ENCODE assay signal across 8 cellular contexts in the genomic region with DNA sequence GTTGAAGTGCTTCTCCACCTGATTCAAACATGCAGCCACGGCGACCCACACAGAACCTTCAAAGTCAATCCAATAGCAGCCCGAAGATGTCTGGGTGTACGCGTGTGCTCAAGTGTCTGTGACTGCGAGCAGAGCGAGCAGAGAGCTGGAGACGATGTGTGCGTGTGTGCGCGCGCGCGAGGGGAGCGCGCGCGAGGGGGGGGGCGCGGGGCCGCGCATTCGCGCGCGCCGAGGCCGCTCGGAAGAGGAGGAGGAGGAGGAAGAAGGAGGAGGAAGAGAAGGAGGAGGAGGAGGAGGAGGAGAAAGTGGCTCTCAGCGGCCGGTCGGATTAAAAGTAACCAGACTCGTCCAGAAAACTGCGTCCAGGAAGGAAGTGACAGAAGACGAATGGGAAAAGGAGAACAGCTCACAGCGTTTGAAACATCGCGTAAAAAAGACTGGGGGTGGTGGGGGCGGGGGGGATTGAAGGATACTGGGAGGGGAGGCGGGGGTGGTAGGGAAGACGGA. TPM values are rescaled to one million over a fixed set of nuclear protein-coding genes. Genes with fewer than 3 reads are reported as not detected.
DNase-seq lines count a peak whose midpoint lies in the region; ATAC-seq, FAIRE-seq and TF ChIP-seq lines count a peak whose summit lies in the region.

A gene (minus strand): TSS at position 126 of the 507 bp plus-strand sequence. CDS start 59,396 bp downstream, outside the sequence.

- 0 to 1% methylated on average over 24 to 41 of the region's 41 CpGs for WGBS in pancreas, 2 donors

- H3K9me3 ChIP-seq in ascending aorta (no peaks in the 10 kb centered on the region), left ventricle myocardium inferior (replicated peaks) (no peaks in the 10 kb centered on the region), pancreas (no peaks in the 10 kb centered on the region)

- TF ChIP-seq POLR2A in GM18505 (IDR thresholded peaks at IDR 0.05; ENCODE audit: borderline replicate concordance, extremely low read depth, insufficient read depth, insufficient read length) = peak; percentile 93

- H3K4me3 ChIP-seq in ascending aorta (peak within 1 kb of the TSS; percentile 75 to 83), left ventricle myocardium inferior (peak within 1 kb of the TSS; percentile 79), pancreas (peak within 1 kb of the TSS; percentile 3 to 54 (median 40))

- intact Hi-C loops in ascending aorta (cut with DNase I) (loop anchor here (2.0 to 10.0 kb wide), 9 partner anchors 46 to 1522 kb away; a partner anchor contains a TSS), left ventricle myocardium inferior (cut with micrococcal nuclease) (loop anchor here (5.0 kb wide), 1 partner anchor 56 kb away; no protein-coding TSS in a partner anchor), pancreas (cut with DNase I) (no loop called here)

- H3K27me3 ChIP-seq in ascending aorta (no peaks in the 10 kb centered on the region), left ventricle myocardium inferior (ENCODE audit: low read depth) (no peaks in the 10 kb centered on the region), pancreas (peaks cover 0 to 5% (median 0%) of the 10 kb centered on the region in 4 donors)

- H3K27ac ChIP-seq in ascending aorta (peak within 1 kb of the TSS; percentile 90 to 95), left ventricle myocardium inferior (replicated peaks) (peak within 1 kb of the TSS; percentile 94), pancreas (peak within 1 kb of the TSS in 2 of 4 donors; percentile 65 to 70)

- H3K4me1 ChIP-seq in ascending aorta (no peaks in the 10 kb centered on the region), left ventricle myocardium inferior (peaks cover 66% of the 10 kb centered on the region), pancreas (no peaks in the 10 kb centered on the region)

- ATAC-seq in GM18505 (IDR thresholded peaks at IDR 0.05; ENCODE audit: unreplicated experiment) (peak; percentile 41), HG03159 (IDR thresholded peaks at IDR 0.05; ENCODE audit: unreplicated experiment) (peak; percentile 33), pancreas (peak; percentile 79 to 85 (median 80))

- peak; percentile 87 for DNase-seq in AG08395 (ENCODE audit: low spot score)
- peak; percentile 82 to 86 for DNase-seq in NOMO-1 (lab: John Stamatoyannopoulos, UW; ENCODE audit: unreplicated experiment in 2 of 2)
- peak; percentile 43 to 88 for DNase-seq in ascending aorta (ENCODE audit: low spot score in 2 of 2)
- peak; percentile 74 for DNase-seq in left ventricle myocardium inferior
- peak; percentile 20 to 73 (median 36) for DNase-seq in pancreas
- no peak for DNase-seq in DMS153 (lab: John Stamatoyannopoulos, UW)

- FAIRE-seq in pancreas (lab: Jason Lieb, UNC) = no peak

- no peak for TF ChIP-seq CTCF in ascending aorta (IDR thresholded peaks at IDR 0.05)
- TF ChIP-seq CTCF in left ventricle myocardium inferior (IDR thresholded peaks at IDR 0.05; ENCODE audit: borderline replicate concordance) = no peak
- no peak for TF ChIP-seq CTCF in pancreas (IDR thresholded peaks at IDR 0.05)

- H3K36me3 ChIP-seq in ascending aorta (no peaks in the 10 kb centered on the region), left ventricle myocardium inferior (no peaks in the 10 kb centered on the region), pancreas (no peaks in the 10 kb centered on the region)

RNA-seq across cellular contexts. Expression of the gene that starts here (rescaled TPM):
- total RNA-seq in ascending aorta (138 TPM), left ventricle myocardium inferior (54.2 TPM), pancreas (10 to 100 TPM in 2 of 6 donors, 1 to 10 TPM in 4; 2.6 to 19.9 (median 5.6) TPM)
- 1 to 10 TPM; 1.5 to 3.0 TPM for polyA plus RNA-seq in pancreas

Comparison
In these comparisons a context has a peak if more than half of its experiments do, and no peak if none do; other contexts are left out.
1. intact Hi-C loops: an anchor here in ascending aorta (2.0 to 10.0 kb wide) and left ventricle myocardium inferior (5.0 kb wide); none called in pancreas.